Comparison of ENCODE assay signal across 26 cellular contexts in the genomic region with DNA sequence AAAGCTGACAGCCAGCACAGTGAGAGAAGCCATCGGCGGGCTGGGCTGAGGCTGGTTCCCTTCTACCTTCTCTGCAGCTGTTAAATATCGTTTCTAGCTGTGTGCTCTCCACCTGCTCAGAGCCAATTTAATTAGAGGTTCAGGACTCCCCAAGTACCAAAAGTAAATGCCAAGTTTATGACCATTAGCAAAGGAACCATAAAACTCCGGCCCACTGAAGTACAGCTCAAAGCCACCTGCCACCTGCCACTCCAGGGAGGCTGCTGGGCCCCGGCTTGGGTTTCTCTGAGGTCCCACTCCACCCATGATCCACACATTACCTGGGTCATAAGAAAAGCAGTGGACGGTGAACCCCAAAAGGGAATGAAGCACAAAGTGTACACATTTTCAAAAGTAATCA.
DNase-seq lines count a peak whose midpoint lies in the region; ATAC-seq and TF ChIP-seq lines count a peak whose summit lies in the region.
"Had no signal": no experiment of that assay in that cellular context is flagged by ENCODE, and none has a peak within 500 bp of the region (broad histone marks: within the 10 kb centered on the region; RNA-seq: fewer than 3 reads in every experiment).

No MANE protein-coding gene starts in this region.

- no peak for TF ChIP-seq EP300 in sigmoid colon (IDR thresholded peaks at IDR 0.05)

- no peaks in the 10 kb centered on the region for H3K9me3 ChIP-seq in sigmoid colon

- TF ChIP-seq CTCF in foreskin fibroblast (IDR thresholded peaks at IDR 0.05; ENCODE audit: low read depth, low read length) (no peak), sigmoid colon (IDR thresholded peaks at IDR 0.05) (no peak)

- no peaks in the 10 kb centered on the region for H3K27me3 ChIP-seq in sigmoid colon

- ATAC-seq in left colon = peak; percentile 85
- ATAC-seq in GM21528 (IDR thresholded peaks at IDR 0.05; ENCODE audit: low FRiP score, unreplicated experiment) = no peak
- ATAC-seq in GM18502 (IDR thresholded peaks at IDR 0.05; ENCODE audit: poor library complexity, unreplicated experiment) = no peak
- ATAC-seq: GM12878, HCT116, Panc1 had no signal

- no peaks in the 10 kb centered on the region for H3K36me3 ChIP-seq in sigmoid colon

- WGBS in sigmoid colon, 2 donors = 14 to 59% methylated on average over 6 of the region's 6 CpGs

- intact Hi-C loops in left colon (cut with DNase I, micrococcal nuclease) (no loop called here), sigmoid colon (cut with DNase I) (no loop called here)

- H3K4me3 ChIP-seq in foreskin fibroblast (ENCODE audit: low read depth in 1 of 2, low read length in 2 of 2) = no peak overlapping the region
- no peak overlapping the region for H3K4me3 ChIP-seq in sigmoid colon
- H3K4me3 ChIP-seq: GM12878, SK-N-MC had no signal

- H3K4me1 ChIP-seq in sigmoid colon = no peaks in the 10 kb centered on the region

- DNase-seq in NCI-H1105 (lab: John Stamatoyannopoulos, UW) (peak; percentile 75), NCI-H2107 (lab: John Stamatoyannopoulos, UW) (peak; percentile 7), NCI-H69 (lab: John Stamatoyannopoulos, UW) (peak; percentile 60), left colon (peak; percentile 22 to 36), foreskin fibroblast (no peak), sigmoid colon (no peak)
- DNase-seq: C1 segment of cervical spinal cord; CD4-positive, alpha-beta memory T cell; COR-L47; DMS53; EL; GDM1; Karpas-422; NCI-H1436; NCI-H1930; NCI-H2171 treated with DMSO at 0.1 percent for 48 hours; NCI-H345; NCI-H524 treated with DMSO at 0.1 percent for 48 hours; SIG-M5 had no signal

- TF ChIP-seq POLR2A in sigmoid colon (IDR thresholded peaks at IDR 0.05) = no peak

- no peak overlapping the region for H3K27ac ChIP-seq in sigmoid colon
- H3K27ac ChIP-seq: HL-60, SK-N-MC had no signal

Comparison
In these comparisons a context has a peak if more than half of its experiments do, and no peak if none do; other contexts are left out.
1. DNase-seq: peak in NCI-H1105 (single experiment), NCI-H2107 (single experiment), NCI-H69 (single experiment) and left colon (2 of 2); none in foreskin fibroblast (0 of 2) and sigmoid colon (single experiment).